8 cellular contexts compared by ENCODE assay signal in the genomic region with DNA sequence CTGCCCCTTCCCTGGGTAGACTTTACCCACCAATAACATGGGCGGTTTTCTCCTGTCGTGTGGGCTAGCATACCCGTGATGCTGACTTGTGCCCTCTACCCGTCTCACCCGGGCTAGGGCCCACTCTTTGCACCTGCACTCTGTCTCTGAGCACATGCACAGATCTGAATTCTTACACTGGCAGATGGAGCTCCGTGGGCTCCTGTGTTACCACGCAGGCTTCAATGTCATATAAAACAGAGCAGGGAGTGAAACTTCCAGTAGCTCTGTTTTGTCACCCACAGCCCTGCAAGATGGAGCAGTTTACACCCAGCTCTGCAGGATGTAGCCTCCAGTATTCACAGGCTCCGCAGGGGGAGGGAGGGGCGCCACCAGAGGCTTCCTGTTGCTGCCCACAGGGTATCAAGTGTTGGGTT. TPM values are rescaled to one million over a fixed set of nuclear protein-coding genes. Genes with fewer than 3 reads are reported as not detected.
DNase-seq lines count a peak whose midpoint lies in the region; ATAC-seq and TF ChIP-seq lines count a peak whose summit lies in the region.

No MANE protein-coding gene starts in this region.

- peaks cover 20% of the 10 kb centered on the region for H4K20me1 ChIP-seq in GM23338 (replicated peaks; ENCODE audit: insufficient read depth)

- H3K27me3 ChIP-seq in GM23338 (ENCODE audit: insufficient read depth) (peaks cover 7% of the 10 kb centered on the region; the same call in 1 of the 2 replicates), skeletal muscle tissue (ENCODE audit: control insufficient read depth in 3 of 3, insufficient read depth in 3 of 3, low read length in 3 of 3) (no peaks in the 10 kb centered on the region)

- H3K4me2 ChIP-seq in GM23338: peak overlapping the region; percentile 92

- ATAC-seq in GM23338 (no peak), GM21786 (IDR thresholded peaks at IDR 0.05; ENCODE audit: unreplicated experiment) (no peak)

- peak overlapping the region in 2 of 3 donors; percentile 10 to 33 for H3K9ac ChIP-seq in skeletal muscle tissue (ENCODE audit: low read depth in 1 of 3, low read length in 3 of 3)

- H3K9me2 ChIP-seq in GM23338 (ENCODE audit: insufficient read depth): no peaks in the 10 kb centered on the region

- H3K27ac ChIP-seq in GM23338 (ENCODE audit: low read depth): no peak overlapping the region
- no peak overlapping the region for H3K27ac ChIP-seq in skeletal muscle tissue (ENCODE audit: low read depth, low read length)

- DNase-seq in GM23338 (ENCODE audit: low spot score) (no peak), chondrocyte (ENCODE audit: low spot score) (no peak), HEK293T (ENCODE audit: extremely low spot score) (no peak), NCI-H1417 treated with DMSO at 0.1 percent for 48 hours (lab: John Stamatoyannopoulos, UW) (no peak), NCI-H82 (lab: John Stamatoyannopoulos, UW) (no peak)
- DNase-seq in T-helper 2 cell treated with Interferon-gamma antibody and Interleukin-4, amounts not matched to agents 5 μg/mL and 100 μg/mL, for 36 hours (ENCODE audit: low spot score): peak; percentile 60

- H3K27ac Mint-ChIP-seq in GM23338 (no peak overlapping the region), chondrocyte (ENCODE audit: unreplicated experiment) (no peak overlapping the region)
- H3K27ac Mint-ChIP-seq in T-helper 2 cell treated with Interferon-gamma antibody and Interleukin-4, amounts not matched to agents 5 μg/mL and 100 μg/mL, for 36 hours: peak overlapping the region; percentile 94

- POLR2A ChIA-PET in HEK293T (lab: Yijun Ruan, JAX): interaction anchor here (0.5 to 2.1 kb wide), 6 partner anchors 10 to 106 kb away, joined by 3 to 10 read pairs (median 4); no protein-coding TSS in a partner anchor

- peak overlapping the region; percentile 82 for H3K4me3 Mint-ChIP-seq in GM23338
- peak overlapping the region; percentile 95 for H3K4me3 Mint-ChIP-seq in T-helper 2 cell treated with Interferon-gamma antibody and Interleukin-4, amounts not matched to agents 5 μg/mL and 100 μg/mL, for 36 hours
- peak overlapping the region; percentile 71 for H3K4me3 Mint-ChIP-seq in chondrocyte (ENCODE audit: unreplicated experiment)

- no peaks in the 10 kb centered on the region; the same call in 2 of the 3 replicates for H3K9me3 Mint-ChIP-seq in GM23338
- no peaks in the 10 kb centered on the region for H3K9me3 Mint-ChIP-seq in T-helper 2 cell treated with Interferon-gamma antibody and Interleukin-4, amounts not matched to agents 5 μg/mL and 100 μg/mL, for 36 hours
- no peaks in the 10 kb centered on the region for H3K9me3 Mint-ChIP-seq in chondrocyte (ENCODE audit: low read depth)

- H3K36me3 Mint-ChIP-seq in GM23338 (ENCODE audit: low read depth): peaks cover 3% of the 10 kb centered on the region; the same call in 2 of the 3 replicates
- peaks cover 35% of the 10 kb centered on the region for H3K36me3 Mint-ChIP-seq in T-helper 2 cell treated with Interferon-gamma antibody and Interleukin-4, amounts not matched to agents 5 μg/mL and 100 μg/mL, for 36 hours (ENCODE audit: low read depth)
- H3K36me3 Mint-ChIP-seq in chondrocyte (ENCODE audit: low read depth): no peaks in the 10 kb centered on the region

- no peak overlapping the region for H2AFZ ChIP-seq in GM23338

- peaks cover 54% of the 10 kb centered on the region for H3K79me2 ChIP-seq in GM23338 (replicated peaks; ENCODE audit: insufficient read depth)

- peaks cover 12% of the 10 kb centered on the region; the same call in 1 of the 2 replicates for H3F3A ChIP-seq in GM23338 (replicated peaks; ENCODE audit: low read depth)

- peaks cover 75% of the 10 kb centered on the region for H3K4me1 ChIP-seq in GM23338 (ENCODE audit: insufficient read depth)
- H3K4me1 ChIP-seq in skeletal muscle tissue (ENCODE audit: control insufficient read depth in 3 of 3, insufficient read depth in 3 of 3, low read length in 3 of 3): peaks cover 38 to 50% (median 46%) of the 10 kb centered on the region in 3 donors

- peak overlapping the region; percentile 80 for H3K4me3 ChIP-seq in GM23338
- H3K4me3 ChIP-seq in skeletal muscle tissue (ENCODE audit: low read length in 3 of 3): peak overlapping the region in 1 of 3 donors; percentile 78

- TF ChIP-seq CTCF in GM23338 (conservative IDR thresholded peaks at IDR 0.05; ENCODE audit: low read depth in 2 of 2) (no peak), chondrocyte (IDR thresholded peaks at IDR 0.05) (no peak)

- no peaks in the 10 kb centered on the region for H3K9me3 ChIP-seq in skeletal muscle tissue (ENCODE audit: control insufficient read depth in 3 of 3, low read length in 3 of 3)

- H3K4me1 Mint-ChIP-seq in GM23338: peaks cover 75% of the 10 kb centered on the region
- H3K4me1 Mint-ChIP-seq in T-helper 2 cell treated with Interferon-gamma antibody and Interleukin-4, amounts not matched to agents 5 μg/mL and 100 μg/mL, for 36 hours (ENCODE audit: low read depth): peaks cover 72% of the 10 kb centered on the region
- H3K4me1 Mint-ChIP-seq in chondrocyte (ENCODE audit: low read depth): peaks cover 32% of the 10 kb centered on the region

- CTCF ChIA-PET in HEK293T (lab: Yijun Ruan, JAX): interaction anchor here (0.8 to 2.6 kb wide), 2 partner anchors 12 to 34 kb away, joined by 4 to 10 read pairs; no protein-coding TSS in a partner anchor

- peaks cover 10% of the 10 kb centered on the region for H3K27me3 Mint-ChIP-seq in GM23338 (ENCODE audit: insufficient read depth, low read depth, poor library complexity)
- H3K27me3 Mint-ChIP-seq in T-helper 2 cell treated with Interferon-gamma antibody and Interleukin-4, amounts not matched to agents 5 μg/mL and 100 μg/mL, for 36 hours (ENCODE audit: low read depth): peaks cover 2% of the 10 kb centered on the region
- H3K27me3 Mint-ChIP-seq in chondrocyte (ENCODE audit: low read depth): no peaks in the 10 kb centered on the region

- H3K36me3 ChIP-seq in GM23338 (ENCODE audit: insufficient read depth) (no peaks in the 10 kb centered on the region), skeletal muscle tissue (ENCODE audit: control insufficient read depth in 3 of 3, insufficient read depth in 3 of 3, low read length in 3 of 3) (peaks cover 0 to 2% (median 0%) of the 10 kb centered on the region in 3 donors)

TF ChIP-seq in GM23338, 12 proteins besides CTCF, POLR2A, EP300 and RAD21 (continues in another document):
- TF ChIP-seq EZH2phosphoT487 (IDR thresholded peaks at IDR 0.05; ENCODE audit: unreplicated experiment) (no peak), ZNF114 (CRISPR knock-in tag; IDR thresholded peaks at IDR 0.05) (no peak)

TF ChIP-seq in HEK293T, 16 proteins besides CTCF, POLR2A, EP300 and RAD21:
- TF ChIP-seq TARDBP (IDR thresholded peaks at IDR 0.05) (no peak), ARNT (IDR thresholded peaks at IDR 0.05) (no peak), FOXA1 (IDR thresholded peaks at IDR 0.05) (no peak), SP1 (IDR thresholded peaks at IDR 0.05) (no peak), CTBP1 (IDR thresholded peaks at IDR 0.05; ENCODE audit: borderline replicate concordance) (no peak), HDGF (IDR thresholded peaks at IDR 0.05; ENCODE audit: borderline replicate concordance) (no peak), FOXK2 (IDR thresholded peaks at IDR 0.05) (no peak), ELF4 (IDR thresholded peaks at IDR 0.05) (no peak), FOXM1 (IDR thresholded peaks at IDR 0.05; ENCODE audit: borderline replicate concordance) (no peak), ZNF384 (IDR thresholded peaks at IDR 0.05) (no peak), BHLHE40 (IDR thresholded peaks at IDR 0.05; ENCODE audit: borderline replicate concordance) (no peak), L3MBTL2 (conservative IDR thresholded peaks at IDR 0.05) (no peak), NFRKB (IDR thresholded peaks at IDR 0.05) (no peak), LEF1 (IDR thresholded peaks at IDR 0.05; ENCODE audit: borderline replicate concordance) (no peak)
- TF ChIP-seq, protein P1, sequence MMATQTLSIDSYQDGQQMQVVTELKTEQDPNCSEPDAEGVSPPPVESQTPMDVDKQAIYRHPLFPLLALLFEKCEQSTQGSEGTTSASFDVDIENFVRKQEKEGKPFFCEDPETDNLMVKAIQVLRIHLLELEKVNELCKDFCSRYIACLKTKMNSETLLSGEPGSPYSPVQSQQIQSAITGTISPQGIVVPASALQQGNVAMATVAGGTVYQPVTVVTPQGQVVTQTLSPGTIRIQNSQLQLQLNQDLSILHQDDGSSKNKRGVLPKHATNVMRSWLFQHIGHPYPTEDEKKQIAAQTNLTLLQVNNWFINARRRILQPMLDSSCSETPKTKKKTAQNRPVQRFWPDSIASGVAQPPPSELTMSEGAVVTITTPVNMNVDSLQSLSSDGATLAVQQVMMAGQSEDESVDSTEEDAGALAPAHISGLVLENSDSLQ (IDR thresholded peaks at IDR 0.05): no peak

RNA-seq across cellular contexts. Expression of a gene that starts 1.7 kb away (rescaled TPM):
- 148 and 170 TPM in 2 replicates for total RNA-seq in GM23338 (2014; rRNA removed; shearing (Covaris generic))
- polyA plus RNA-seq in GM23338 (2016; fragmentation: Nextera tagmentation; extraction: Ambion mirVana): 45.1 and 45.7 TPM in 2 replicates
- total RNA-seq in chondrocyte: 41.9 to 47.4 TPM (median 46.8 TPM) in 3 replicates
- total RNA-seq in skeletal muscle tissue: 22.4 TPM

RNA-seq across cellular contexts. Expression of a gene that starts 32.5 kb away (rescaled TPM):
- total RNA-seq in GM23338 (2014; rRNA removed; shearing (Covaris generic)): 388 and 438 TPM in 2 replicates
- 451 and 477 TPM in 2 replicates for polyA plus RNA-seq in GM23338 (2016; fragmentation: Nextera tagmentation; extraction: Ambion mirVana)
- 49.9 to 127 TPM (median 124 TPM) in 3 replicates for total RNA-seq in chondrocyte
- 28.2 TPM for total RNA-seq in skeletal muscle tissue

RNA-seq across cellular contexts. Expression of a gene that starts 42.6 kb away (rescaled TPM):
- total RNA-seq in GM23338 (2014; rRNA removed; shearing (Covaris generic)): 0.93 and 0.97 TPM in 2 replicates
- not detected in 2 replicates for polyA plus RNA-seq in GM23338 (2016; fragmentation: Nextera tagmentation; extraction: Ambion mirVana)
- total RNA-seq in chondrocyte (0.38 to 0.42 TPM in 2 of 3 replicates, not detected in the other), skeletal muscle tissue (not detected)
